ENCODE assay signal across 8 cellular contexts in the genomic region with DNA sequence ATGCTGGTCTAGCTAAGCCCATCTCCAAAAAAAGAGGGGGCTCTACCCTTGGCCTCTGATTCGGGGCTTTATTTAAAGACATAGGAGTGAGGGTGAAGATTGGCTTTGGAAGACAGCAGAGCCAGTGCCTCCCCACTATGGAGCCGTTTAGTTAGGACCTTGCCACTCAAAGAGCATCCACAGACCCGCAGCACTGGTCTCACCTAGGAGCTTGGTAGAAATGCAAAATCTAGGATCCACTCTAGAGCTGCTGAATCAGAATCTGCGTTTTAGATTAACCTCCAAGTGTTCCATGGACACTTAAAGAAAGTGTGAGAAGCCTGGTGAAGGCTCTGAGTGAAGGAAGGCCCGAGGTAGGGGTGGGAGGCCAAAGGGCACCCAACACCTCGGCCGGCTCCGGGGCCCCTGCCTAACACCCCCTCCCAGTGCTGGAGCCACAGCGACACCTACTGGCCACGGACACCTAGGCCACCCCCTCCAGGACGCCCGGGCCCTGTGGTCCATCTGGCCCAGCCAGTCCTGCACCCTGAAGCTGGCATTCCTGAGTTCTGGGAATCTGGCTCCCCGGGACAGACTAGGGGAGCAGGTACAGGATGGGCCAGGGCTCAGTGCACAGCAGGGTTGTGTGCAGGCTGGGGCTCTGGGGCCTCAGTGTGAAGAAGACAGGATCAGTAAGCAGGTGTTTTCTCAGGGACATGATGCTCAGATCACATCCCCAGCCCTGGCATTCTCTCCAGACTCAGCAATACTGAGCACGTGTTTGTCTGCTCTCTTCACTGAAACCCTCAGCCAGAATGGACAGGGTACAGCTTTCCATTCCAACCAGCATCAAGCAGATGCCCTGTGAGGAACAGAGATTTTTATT.
DNase-seq lines count a peak whose midpoint lies in the region; ATAC-seq and TF ChIP-seq lines count a peak whose summit lies in the region.

No MANE protein-coding gene starts in this region.

- no peak for ATAC-seq in HG02840 (IDR thresholded peaks at IDR 0.05; ENCODE audit: low FRiP score, unreplicated experiment)

- POLR2A ChIA-PET in HEK293T (lab: Yijun Ruan, JAX), result no interaction called here

- no peak overlapping the region for H3K27ac ChIP-seq in coronary artery

- H3K4me3 ChIP-seq in coronary artery, result no peak overlapping the region

- TF ChIP-seq CTCF in coronary artery (IDR thresholded peaks at IDR 0.05), result peak; percentile 97

- in situ Hi-C loops in Caki2 (cut with HindIII; ENCODE audit: low pct_unique_long_range_greater_than_20kb, low sequenced_read_pairs), result no loop called here

- DNase-seq in Caki2 (ENCODE audit: low read depth) (peak; percentile 51), HEK293T (ENCODE audit: extremely low spot score) (peak; percentile 91), NCI-H226 (peak; percentile 42), coronary artery (ENCODE audit: low spot score) (no peak), lung microvascular endothelial cell (ENCODE audit: low read depth in 2 of 2) (peak; percentile 58 to 73)
- peak; percentile 62 to 68 for DNase-seq in activated CD4-positive, alpha-beta T cell treated with anti-CD3 and anti-CD28 coated beads, Interleukin-2, amount 50 U/mL, for 24 hours (ENCODE audit: low read depth in 1 of 2, low spot score in 1 of 2)
- peak; percentile 45 for DNase-seq in stimulated activated CD8-positive, alpha-beta memory T cell treated with anti-CD3 and anti-CD28 coated beads, Interleukin-12 subunit alpha, Interleukin-12 subunit beta, amount 100 ng/mL, for 4 hours (ENCODE audit: low read depth)

- CTCF ChIA-PET in HEK293T (lab: Yijun Ruan, JAX), result interaction anchor here (0.6 to 3.7 kb wide), 28 partner anchors 8 to 383 kb away, joined by 3 to 18 read pairs (median 4); no protein-coding TSS in a partner anchor

TF ChIP-seq in HEK293T, 16 proteins besides CTCF, POLR2A, EP300 and RAD21:
- TF ChIP-seq ARNT (IDR thresholded peaks at IDR 0.05), result no peak
- no peak for TF ChIP-seq FOXA1 (IDR thresholded peaks at IDR 0.05)
- TF ChIP-seq ZNF384 (IDR thresholded peaks at IDR 0.05), result no peak
- no peak for TF ChIP-seq NFRKB (IDR thresholded peaks at IDR 0.05)
- TF ChIP-seq TARDBP (IDR thresholded peaks at IDR 0.05), result no peak
- TF ChIP-seq SUZ12 (IDR thresholded peaks at IDR 0.05), result no peak
- no peak for TF ChIP-seq ELF4 (IDR thresholded peaks at IDR 0.05)
- no peak for TF ChIP-seq PKNOX1 (IDR thresholded peaks at IDR 0.05)
- TF ChIP-seq FOXM1 (IDR thresholded peaks at IDR 0.05; ENCODE audit: borderline replicate concordance), result no peak
- TF ChIP-seq L3MBTL2 (conservative IDR thresholded peaks at IDR 0.05), result no peak
- TF ChIP-seq LEF1 (IDR thresholded peaks at IDR 0.05; ENCODE audit: borderline replicate concordance), result no peak
- no peak for TF ChIP-seq SP1 (IDR thresholded peaks at IDR 0.05)
- TF ChIP-seq CTBP1 (IDR thresholded peaks at IDR 0.05; ENCODE audit: borderline replicate concordance), result no peak
- no peak for TF ChIP-seq HDGF (IDR thresholded peaks at IDR 0.05; ENCODE audit: borderline replicate concordance)
- no peak for TF ChIP-seq FOXK2 (IDR thresholded peaks at IDR 0.05)
- TF ChIP-seq BHLHE40 (IDR thresholded peaks at IDR 0.05; ENCODE audit: borderline replicate concordance), result no peak
